Comparison of ENCODE assay signal across 1 cellular context in the genomic region with DNA sequence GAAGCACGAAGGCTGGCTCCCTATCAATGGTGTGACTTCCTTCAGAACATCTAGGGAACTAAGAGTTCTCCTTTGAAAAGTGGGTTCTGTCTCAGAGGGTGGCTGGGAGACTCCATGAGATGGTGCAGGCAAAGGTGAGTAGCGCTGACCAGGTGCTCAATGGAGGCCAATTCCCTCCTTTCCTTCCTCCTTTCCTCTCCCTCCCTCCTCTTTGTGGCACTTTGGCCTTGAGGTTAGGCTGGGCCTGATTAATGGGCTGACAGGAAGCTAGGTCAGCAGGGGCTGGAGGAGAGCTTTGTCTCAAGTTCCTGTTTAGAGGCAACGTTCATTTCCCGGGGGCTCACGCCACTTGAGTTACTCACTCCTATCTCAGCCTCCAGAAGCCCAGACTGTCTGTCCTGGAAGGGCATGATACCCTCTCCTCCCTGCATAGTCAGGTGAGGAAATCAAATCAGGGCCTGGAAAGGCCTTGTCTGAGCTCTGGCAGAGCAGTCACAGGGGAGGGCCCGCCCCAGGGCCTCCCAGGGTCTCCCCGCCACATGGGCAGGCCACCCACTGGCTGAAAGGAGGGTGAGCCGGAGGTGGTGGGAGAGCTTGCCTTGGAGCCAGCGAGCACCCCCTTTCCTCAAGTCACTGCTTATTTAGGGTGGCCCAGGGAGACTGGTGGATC.
A peak's percentile ranks its signal among the peaks of the same experiment; 100 is the strongest.
TF ChIP-seq lines count a peak whose summit lies in the region.

No MANE protein-coding gene starts in this region.

TF ChIP-seq in WTC11, 78 proteins besides CTCF, POLR2A, EP300 and RAD21 (continued from another document):
- TF ChIP-seq, protein P1, sequence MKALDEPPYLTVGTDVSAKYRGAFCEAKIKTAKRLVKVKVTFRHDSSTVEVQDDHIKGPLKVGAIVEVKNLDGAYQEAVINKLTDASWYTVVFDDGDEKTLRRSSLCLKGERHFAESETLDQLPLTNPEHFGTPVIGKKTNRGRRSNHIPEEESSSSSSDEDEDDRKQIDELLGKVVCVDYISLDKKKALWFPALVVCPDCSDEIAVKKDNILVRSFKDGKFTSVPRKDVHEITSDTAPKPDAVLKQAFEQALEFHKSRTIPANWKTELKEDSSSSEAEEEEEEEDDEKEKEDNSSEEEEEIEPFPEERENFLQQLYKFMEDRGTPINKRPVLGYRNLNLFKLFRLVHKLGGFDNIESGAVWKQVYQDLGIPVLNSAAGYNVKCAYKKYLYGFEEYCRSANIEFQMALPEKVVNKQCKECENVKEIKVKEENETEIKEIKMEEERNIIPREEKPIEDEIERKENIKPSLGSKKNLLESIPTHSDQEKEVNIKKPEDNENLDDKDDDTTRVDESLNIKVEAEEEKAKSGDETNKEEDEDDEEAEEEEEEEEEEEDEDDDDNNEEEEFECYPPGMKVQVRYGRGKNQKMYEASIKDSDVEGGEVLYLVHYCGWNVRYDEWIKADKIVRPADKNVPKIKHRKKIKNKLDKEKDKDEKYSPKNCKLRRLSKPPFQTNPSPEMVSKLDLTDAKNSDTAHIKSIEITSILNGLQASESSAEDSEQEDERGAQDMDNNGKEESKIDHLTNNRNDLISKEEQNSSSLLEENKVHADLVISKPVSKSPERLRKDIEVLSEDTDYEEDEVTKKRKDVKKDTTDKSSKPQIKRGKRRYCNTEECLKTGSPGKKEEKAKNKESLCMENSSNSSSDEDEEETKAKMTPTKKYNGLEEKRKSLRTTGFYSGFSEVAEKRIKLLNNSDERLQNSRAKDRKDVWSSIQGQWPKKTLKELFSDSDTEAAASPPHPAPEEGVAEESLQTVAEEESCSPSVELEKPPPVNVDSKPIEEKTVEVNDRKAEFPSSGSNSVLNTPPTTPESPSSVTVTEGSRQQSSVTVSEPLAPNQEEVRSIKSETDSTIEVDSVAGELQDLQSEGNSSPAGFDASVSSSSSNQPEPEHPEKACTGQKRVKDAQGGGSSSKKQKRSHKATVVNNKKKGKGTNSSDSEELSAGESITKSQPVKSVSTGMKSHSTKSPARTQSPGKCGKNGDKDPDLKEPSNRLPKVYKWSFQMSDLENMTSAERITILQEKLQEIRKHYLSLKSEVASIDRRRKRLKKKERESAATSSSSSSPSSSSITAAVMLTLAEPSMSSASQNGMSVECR (CRISPR knock-in tag; IDR thresholded peaks at IDR 0.05; ENCODE audit: borderline replicate concordance): no peak
- TF ChIP-seq TEAD1 (CRISPR knock-in tag; IDR thresholded peaks at IDR 0.05) (peak; percentile 64; the same call in 1 of the 2 replicates), USF1 (CRISPR knock-in tag; IDR thresholded peaks at IDR 0.05) (0 out of 2 replicates have a peak, but pooled peaks have one; percentile 33)
